In genomic region chr6:31733734-31734133, GRCh38 we compare ENCODE assay signal across 8 cellular contexts. TPM values are rescaled to one million over a fixed set of nuclear protein-coding genes. Genes with fewer than 3 reads are reported as not detected.
DNase-seq lines count a peak whose midpoint lies in the region; ATAC-seq and TF ChIP-seq lines count a peak whose summit lies in the region.
"Had no signal": no experiment of that assay in that cellular context is flagged by ENCODE, and none has a peak within 500 bp of the region (broad histone marks: within the 10 kb centered on the region; RNA-seq: fewer than 3 reads in every experiment).

No MANE protein-coding gene starts in this region.

- 58 to 85% methylated on average over 2 of the region's 4 CpGs for WGBS in gastroesophageal sphincter (ENCODE audit: low coverage in 1 of 2), 2 donors

- H3K9me3 ChIP-seq in gastroesophageal sphincter, result no peaks in the 10 kb centered on the region

- H3K27ac ChIP-seq in gastroesophageal sphincter, result peak overlapping the region in 3 of 4 donors; percentile 90 to 93 (median 92)

- TF ChIP-seq POLR2A in gastroesophageal sphincter (IDR thresholded peaks at IDR 0.05), result no peak

- no peak for TF ChIP-seq EP300 in gastroesophageal sphincter (IDR thresholded peaks at IDR 0.05)

- peaks cover 66% of the 10 kb centered on the region for H3K4me1 Mint-ChIP-seq in stimulated activated naive CD8-positive, alpha-beta T cell treated with anti-CD3 and anti-CD28 coated beads, Interleukin-15, Interleukin-2, amounts not matched to agents 100 ng/mL and 50 ng/mL, for 24 hours (ENCODE audit: low read depth)

- no peaks in the 10 kb centered on the region for H3K9me3 Mint-ChIP-seq in stimulated activated naive CD8-positive, alpha-beta T cell treated with anti-CD3 and anti-CD28 coated beads, Interleukin-15, Interleukin-2, amounts not matched to agents 100 ng/mL and 50 ng/mL, for 24 hours

- no peaks in the 10 kb centered on the region for H3K27me3 ChIP-seq in gastroesophageal sphincter

- ATAC-seq in stimulated activated naive CD8-positive, alpha-beta T cell treated with anti-CD3 and anti-CD28 coated beads, Interleukin-15, Interleukin-2, amounts not matched to agents 100 U/mL and 50 U/mL, for 24 hours, result no peak
- ATAC-seq in gastroesophageal sphincter, result no peak

- H3K4me3 ChIP-seq in gastroesophageal sphincter, result no peak overlapping the region

- H3K36me3 Mint-ChIP-seq in stimulated activated naive CD8-positive, alpha-beta T cell treated with anti-CD3 and anti-CD28 coated beads, Interleukin-15, Interleukin-2, amounts not matched to agents 100 ng/mL and 50 ng/mL, for 24 hours (ENCODE audit: low read depth), result peaks cover 53% of the 10 kb centered on the region

- no peak for TF ChIP-seq CTCF in gastroesophageal sphincter (IDR thresholded peaks at IDR 0.05)

- peaks cover 0 to 38% of the 10 kb centered on the region in 2 donors for H3K36me3 ChIP-seq in gastroesophageal sphincter

- H3K4me1 ChIP-seq in gastroesophageal sphincter, result peaks cover 0 to 77% (median 24%) of the 10 kb centered on the region in 3 donors

- no peaks in the 10 kb centered on the region for H3K27me3 Mint-ChIP-seq in stimulated activated naive CD8-positive, alpha-beta T cell treated with anti-CD3 and anti-CD28 coated beads, Interleukin-15, Interleukin-2, amounts not matched to agents 100 ng/mL and 50 ng/mL, for 24 hours

- H3K27ac Mint-ChIP-seq in stimulated activated naive CD8-positive, alpha-beta T cell treated with anti-CD3 and anti-CD28 coated beads, Interleukin-15, Interleukin-2, amounts not matched to agents 100 ng/mL and 50 ng/mL, for 24 hours, result peak overlapping the region; percentile 58

- no peak for DNase-seq in stimulated activated naive CD8-positive, alpha-beta T cell treated with anti-CD3 and anti-CD28 coated beads, Interleukin-15, Interleukin-2, amounts not matched to agents 100 U/mL and 50 U/mL, for 24 hours
- DNase-seq in retina, result no peak
- DNase-seq in activated gamma-delta T cell treated with Interleukin-2 at 50 U/mL for 16 hours, result no peak
- DNase-seq in cerebellar cortex (ENCODE audit: low spot score), result no peak
- DNase-seq: cortex of kidney; stimulated activated CD4-positive, alpha-beta T cell treated with anti-CD3 and anti-CD28 coated beads, Interleukin-2, amount 100 ng/mL, for 24 hours had no signal

- H3K4me3 Mint-ChIP-seq in stimulated activated naive CD8-positive, alpha-beta T cell treated with anti-CD3 and anti-CD28 coated beads, Interleukin-15, Interleukin-2, amounts not matched to agents 100 ng/mL and 50 ng/mL, for 24 hours, result peak overlapping the region; percentile 100

RNA-seq across cellular contexts. Expression of gene CLIC1, which starts 2.6 kb away (rescaled TPM):
- 100 to 1,000 TPM; 191 to 427 (median 276) TPM for total RNA-seq in gastroesophageal sphincter

RNA-seq across cellular contexts. Expression of gene DDAH2, which starts 4.6 kb away (rescaled TPM):
- total RNA-seq in gastroesophageal sphincter, result 100 to 1,000 TPM in 2 of 4 donors, 10 to 100 TPM in 2; 75.6 to 127 (median 99.0) TPM

RNA-seq across cellular contexts. Expression of gene MSH5, which starts 6.1 kb away (rescaled TPM):
- 10 to 100 TPM in 1 of 4 donors, 1 to 10 TPM in 3; 1.9 to 12.7 (median 6.7) TPM for total RNA-seq in gastroesophageal sphincter

RNA-seq across cellular contexts. Expression of gene MPIG6B, which starts 10.6 kb away (rescaled TPM):
- under 1 TPM in 1 of 4 donors, not detected in 3; 0.54 TPM for total RNA-seq in gastroesophageal sphincter

RNA-seq across cellular contexts. Expression of gene LY6G6C, which starts 12.2 kb away (rescaled TPM):
- total RNA-seq in gastroesophageal sphincter, result not detected
